Comparison of ENCODE assay signal across 1 cellular context in genomic region chr3:130012108-130012507, GRCh38.
TF ChIP-seq lines count a peak whose summit lies in the region.

No MANE protein-coding gene starts in this region.

TF ChIP-seq in K562, 482 proteins besides CTCF, POLR2A, EP300 and RAD21 (continued from another document):
- 0 out of 2 replicates have a peak, but pooled peaks have one; percentile 20 for TF ChIP-seq MGA (IDR thresholded peaks at IDR 0.05)
- peak; percentile 51 for TF ChIP-seq USF2 (CRISPR knock-in tag; IDR thresholded peaks at IDR 0.05)
